13 cellular contexts compared by ENCODE assay signal in genomic region chr9:123426406-123426805, GRCh38.
DNase-seq lines count a peak whose midpoint lies in the region; ATAC-seq and TF ChIP-seq lines count a peak whose summit lies in the region.
"Had no signal": no experiment of that assay in that cellular context is flagged by ENCODE, and none has a peak within 500 bp of the region (broad histone marks: within the 10 kb centered on the region; RNA-seq: fewer than 3 reads in every experiment).

No MANE protein-coding gene starts in this region.

- H3K4me3 ChIP-seq in NB4 (ENCODE audit: low read depth, low read length): no peak overlapping the region
- H3K4me3 ChIP-seq in uterus: no peak overlapping the region
- H3K4me3 ChIP-seq: ascending aorta had no signal

- H3K36me3 ChIP-seq in uterus: no peaks in the 10 kb centered on the region

- TF ChIP-seq CTCF in NB4 (IDR thresholded peaks at IDR 0.05; ENCODE audit: low read depth, low read length): no peak
- TF ChIP-seq CTCF in neural crest cell (conservative IDR thresholded peaks at IDR 0.05): no peak
- no peak for TF ChIP-seq CTCF in uterus (IDR thresholded peaks at IDR 0.05)

- DNase-seq in NB4 (ENCODE audit: low read depth) (peak; percentile 15), neural crest cell (ENCODE audit: low read depth, low spot score) (no peak), immature natural killer cell (no peak), uterus (no peak)
- DNase-seq: activated CD8-positive, alpha-beta memory T cell treated with anti-CD3 and anti-CD28 coated beads, Interleukin-2, amount 50 U/mL, for 4 hours; Calu3; T1000 had no signal

- H3K27ac Mint-ChIP-seq in neural crest cell (ENCODE audit: unreplicated experiment) (peak overlapping the region; percentile 70), immature natural killer cell (no peak overlapping the region)
- H3K27ac Mint-ChIP-seq: nephron had no signal

- H3K9me3 Mint-ChIP-seq in neural crest cell (peaks cover 9% of the 10 kb centered on the region), immature natural killer cell (no peaks in the 10 kb centered on the region)

- intact Hi-C loops in uterus (cut with DNase I; ENCODE audit: low total_unique reads): no loop called here

- no peak overlapping the region for H3K27ac ChIP-seq in uterus
- H3K27ac ChIP-seq: ascending aorta had no signal

- ATAC-seq in GM18867 (IDR thresholded peaks at IDR 0.05; ENCODE audit: unreplicated experiment): peak; percentile 83
- peak; percentile 66 for ATAC-seq in GM21528 (IDR thresholded peaks at IDR 0.05; ENCODE audit: low FRiP score, unreplicated experiment)
- no peak for ATAC-seq in GM21576 (IDR thresholded peaks at IDR 0.05; ENCODE audit: unreplicated experiment)
- no peak for ATAC-seq in GM19455 (IDR thresholded peaks at IDR 0.05; ENCODE audit: unreplicated experiment)

- H3K9me3 ChIP-seq in uterus: no peaks in the 10 kb centered on the region

- no peak for TF ChIP-seq POLR2A in NB4 (IDR thresholded peaks at IDR 0.05; ENCODE audit: extremely low read depth, insufficient read length)
- no peak for TF ChIP-seq POLR2A in uterus (IDR thresholded peaks at IDR 0.05)

- H3K27me3 Mint-ChIP-seq in neural crest cell (ENCODE audit: low read depth) (no peaks in the 10 kb centered on the region), immature natural killer cell (ENCODE audit: low read depth in 3 of 3) (peaks cover 0 to 1% (median 0%) of the 10 kb centered on the region in 3 donors)

- no peaks in the 10 kb centered on the region for H3K4me1 ChIP-seq in uterus
- H3K4me1 ChIP-seq: ascending aorta had no signal

- H3K36me3 Mint-ChIP-seq in neural crest cell (ENCODE audit: low read depth): peaks cover 21% of the 10 kb centered on the region
- H3K36me3 Mint-ChIP-seq in immature natural killer cell: peaks cover 19 to 33% (median 25%) of the 10 kb centered on the region in 3 donors

- H3K27me3 ChIP-seq in uterus: no peaks in the 10 kb centered on the region
- H3K27me3 ChIP-seq: ascending aorta had no signal

- peaks cover 12% of the 10 kb centered on the region for H3K4me1 Mint-ChIP-seq in neural crest cell
- H3K4me1 Mint-ChIP-seq in immature natural killer cell: no peaks in the 10 kb centered on the region

- H3K4me3 Mint-ChIP-seq in neural crest cell: no peak overlapping the region
- H3K4me3 Mint-ChIP-seq in immature natural killer cell: no peak overlapping the region
- H3K4me3 Mint-ChIP-seq: nephron had no signal

Comparison
In these comparisons a context has a peak if more than half of its experiments do, and no peak if none do; other contexts are left out.
1. ATAC-seq: peak in GM18867 (single experiment) and GM21528 (single experiment); none in GM21576 (single experiment) and GM19455 (single experiment).